ENCODE assay signal across 22 cellular contexts in the genomic region with DNA sequence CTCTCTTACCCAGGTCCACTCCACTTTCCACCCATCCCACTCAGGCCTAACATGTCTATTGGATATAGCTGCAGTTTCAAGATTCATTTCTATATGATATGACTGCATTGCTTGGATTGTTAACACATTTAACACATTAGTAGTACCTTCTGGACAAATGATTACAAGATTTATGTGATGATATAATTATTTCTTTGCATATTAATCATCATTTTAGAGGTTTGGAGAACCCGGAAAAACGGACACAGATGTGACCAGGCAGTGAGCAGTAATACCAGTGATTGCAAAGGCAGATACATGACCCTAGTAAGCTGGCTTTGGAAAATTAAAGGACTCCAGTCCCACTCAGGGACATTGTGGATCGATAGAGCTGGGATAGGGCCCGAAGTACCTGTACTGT.
"Had no signal": no experiment of that assay in that cellular context is flagged by ENCODE, and none has a peak within 500 bp of the region (broad histone marks: within the 10 kb centered on the region; RNA-seq: fewer than 3 reads in every experiment).

No MANE protein-coding gene starts in this region.

- H3K27me3 ChIP-seq: adrenal gland, MG63, Peyer's patch had no signal

- H3K9me3 ChIP-seq: adrenal gland, MG63, Peyer's patch had no signal

- ATAC-seq: activated CD4-positive, CD25-positive, alpha-beta regulatory T cell treated with anti-CD3 and anti-CD28 coated beads, Interleukin-2, amount 50 U/mL, for 24 hours; activated CD8-positive, alpha-beta T cell treated with anti-CD3 and anti-CD28 coated beads for 36 hours had no signal

- H3K4me1 ChIP-seq: adrenal gland, Peyer's patch had no signal

- H3K36me3 ChIP-seq: adrenal gland, MG63, Peyer's patch had no signal

- DNase-seq: activated CD4-positive, alpha-beta T cell treated with anti-CD3 and anti-CD28 coated beads for 4 hours; activated CD8-positive, alpha-beta memory T cell treated with anti-CD3 and anti-CD28 coated beads, Interleukin-2, amount 50 U/mL, for 48 hours; activated CD8-positive, alpha-beta T cell treated with anti-CD3 and anti-CD28 coated beads for 36 hours; activated naive CD4-positive, alpha-beta T cell treated with anti-CD3 and anti-CD28 coated beads, Interleukin-2, amount 50 U/mL, for 16 hours; activated naive CD8-positive, alpha-beta T cell treated with anti-CD3 and anti-CD28 coated beads, Interleukin-2, amount 10 ng/mL, durations not matched to agents 7 days and 5 days; activated T-cell treated with anti-CD3 and anti-CD28 coated beads, Interleukin-2, amount 50 U/mL, for 1 hour; adrenal gland; anterior cingulate cortex; cerebellar nuclear complex; MG63; MV-4-11; NCI-H1092 treated with DMSO at 0.1 percent for 48 hours; NCI-H1417 treated with DMSO at 0.1 percent for 48 hours; NCI-H1694; NCI-H2029 treated with DMSO at 0.1 percent for 48 hours; NCI-H510A treated with DMSO at 0.1 percent for 48 hours; NCI-H69; NK-92 treated with Interleukin-12 subunit alpha and Interleukin-12 subunit beta, amount 100 ng/mL, for 24 hours; Peyer's patch; SHP77 had no signal

- H3K4me3 ChIP-seq: adrenal gland, MG63, Peyer's patch had no signal

- H3K27ac ChIP-seq: adrenal gland, Peyer's patch, RWPE1 had no signal
